Comparison of ENCODE assay signal across 8 cellular contexts in genomic region chr5:98775246-98775961, GRCh38.
DNase-seq lines count a peak whose midpoint lies in the region; ATAC-seq and FAIRE-seq lines count a peak whose summit lies in the region.

No MANE protein-coding gene starts in this region.

- H3K4me3 Mint-ChIP-seq in T-helper 2 cell treated with Interferon-gamma antibody and Interleukin-4, amounts not matched to agents 5 μg/mL and 100 μg/mL, for 36 hours: peak overlapping the region; percentile 95
- H3K4me3 Mint-ChIP-seq in activated naive CD8-positive, alpha-beta T cell: peak overlapping the region; percentile 93
- peak overlapping the region; percentile 92 to 99 for H3K4me3 Mint-ChIP-seq in stimulated activated naive CD8-positive, alpha-beta T cell treated with anti-CD3 and anti-CD28 coated beads, Interleukin-15, amount 100 ng/mL, for 72 hours

- peaks cover 69% of the 10 kb centered on the region for H3K27me3 Mint-ChIP-seq in T-helper 2 cell treated with Interferon-gamma antibody and Interleukin-4, amounts not matched to agents 5 μg/mL and 100 μg/mL, for 36 hours (ENCODE audit: low read depth)
- H3K27me3 Mint-ChIP-seq in activated naive CD8-positive, alpha-beta T cell: no peaks in the 10 kb centered on the region
- H3K27me3 Mint-ChIP-seq in stimulated activated naive CD8-positive, alpha-beta T cell treated with anti-CD3 and anti-CD28 coated beads, Interleukin-15, amount 100 ng/mL, for 72 hours: peaks cover 9% of the 10 kb centered on the region

- no peak overlapping the region for H3K27ac Mint-ChIP-seq in T-helper 2 cell treated with Interferon-gamma antibody and Interleukin-4, amounts not matched to agents 5 μg/mL and 100 μg/mL, for 36 hours
- no peak overlapping the region for H3K27ac Mint-ChIP-seq in activated naive CD8-positive, alpha-beta T cell
- H3K27ac Mint-ChIP-seq in stimulated activated naive CD8-positive, alpha-beta T cell treated with anti-CD3 and anti-CD28 coated beads, Interleukin-15, amount 100 ng/mL, for 72 hours: no peak overlapping the region

- H3K4me1 Mint-ChIP-seq in T-helper 2 cell treated with Interferon-gamma antibody and Interleukin-4, amounts not matched to agents 5 μg/mL and 100 μg/mL, for 36 hours (ENCODE audit: low read depth): peaks cover 26% of the 10 kb centered on the region
- H3K4me1 Mint-ChIP-seq in activated naive CD8-positive, alpha-beta T cell (ENCODE audit: low read depth): peaks cover 67% of the 10 kb centered on the region
- H3K4me1 Mint-ChIP-seq in stimulated activated naive CD8-positive, alpha-beta T cell treated with anti-CD3 and anti-CD28 coated beads, Interleukin-15, amount 100 ng/mL, for 72 hours: peaks cover 62% of the 10 kb centered on the region

- H3K36me3 Mint-ChIP-seq in T-helper 2 cell treated with Interferon-gamma antibody and Interleukin-4, amounts not matched to agents 5 μg/mL and 100 μg/mL, for 36 hours (ENCODE audit: low read depth): no peaks in the 10 kb centered on the region
- peaks cover 2% of the 10 kb centered on the region for H3K36me3 Mint-ChIP-seq in activated naive CD8-positive, alpha-beta T cell

- ATAC-seq in stimulated activated naive CD8-positive, alpha-beta T cell treated with anti-CD3 and anti-CD28 coated beads, Interleukin-15, amount 100 ng/mL, for 72 hours: no peak
- no peak for ATAC-seq in GM21367 (IDR thresholded peaks at IDR 0.05; ENCODE audit: unreplicated experiment)

- DNase-seq in T-helper 2 cell treated with Interferon-gamma antibody and Interleukin-4, amounts not matched to agents 5 μg/mL and 100 μg/mL, for 36 hours (ENCODE audit: low spot score): no peak
- DNase-seq in T-helper 2 cell (no peak), NCI-H446 (lab: John Stamatoyannopoulos, UW) (no peak), LoVo (ENCODE audit: low spot score) (no peak)
- no peak for DNase-seq in stimulated activated naive CD8-positive, alpha-beta T cell treated with anti-CD3 and anti-CD28 coated beads, Interleukin-15, amount 100 ng/mL, for 72 hours

- FAIRE-seq in islet of Langerhans (lab: Jason Lieb, UNC): peak; percentile 9

- H3K9me3 Mint-ChIP-seq in T-helper 2 cell treated with Interferon-gamma antibody and Interleukin-4, amounts not matched to agents 5 μg/mL and 100 μg/mL, for 36 hours: no peaks in the 10 kb centered on the region
- H3K9me3 Mint-ChIP-seq in activated naive CD8-positive, alpha-beta T cell (ENCODE audit: low read depth): no peaks in the 10 kb centered on the region
- no peaks in the 10 kb centered on the region for H3K9me3 Mint-ChIP-seq in stimulated activated naive CD8-positive, alpha-beta T cell treated with anti-CD3 and anti-CD28 coated beads, Interleukin-15, amount 100 ng/mL, for 72 hours
